8 cellular contexts compared by ENCODE assay signal in genomic region chr7:1459930-1460756, GRCh38. TPM values are rescaled to one million over a fixed set of nuclear protein-coding genes. Genes with fewer than 3 reads are reported as not detected.
DNase-seq lines count a peak whose midpoint lies in the region; ATAC-seq, FAIRE-seq and TF ChIP-seq lines count a peak whose summit lies in the region.

No MANE protein-coding gene starts in this region.

- H3K27me3 Mint-ChIP-seq in activated T-helper 1 cell treated with anti-CD3 and anti-CD28 coated beads, Interleukin-12 subunit alpha, Interleukin-12 subunit beta, Interleukin-2, Interleukin-4 antibody, amounts not matched to agents 30 ng/mL and 10 ng/mL and 1 ng/mL, durations not matched to agents 14 hours and 24 hours and 36 hours (ENCODE audit: insufficient read depth) = peaks cover 4% of the 10 kb centered on the region

- peak overlapping the region; percentile 61 for H3K4me3 Mint-ChIP-seq in activated T-helper 1 cell treated with anti-CD3 and anti-CD28 coated beads, Interleukin-12 subunit alpha, Interleukin-12 subunit beta, Interleukin-2, Interleukin-4 antibody, amounts not matched to agents 30 ng/mL and 10 ng/mL and 1 ng/mL, durations not matched to agents 14 hours and 24 hours and 36 hours

- H3K27ac ChIP-seq in right cardiac atrium (ENCODE audit: low read length) = peak overlapping the region; percentile 76

- no peak for FAIRE-seq in GM12891 (lab: Jason Lieb, UNC)

- ATAC-seq in right cardiac atrium (no peak), GM19035 (IDR thresholded peaks at IDR 0.05; ENCODE audit: unreplicated experiment) (no peak)

- CTCF ChIA-PET in HEK293T (lab: Yijun Ruan, JAX) = interaction anchor here (1.0 kb wide), 1 partner anchor 14 kb away, joined by 3 read pairs; no protein-coding TSS in a partner anchor

- H3K9me3 ChIP-seq in right cardiac atrium (ENCODE audit: control insufficient read depth, low read length) = no peaks in the 10 kb centered on the region

- intact Hi-C loops in activated T-helper 1 cell treated with anti-CD3 and anti-CD28 coated beads, Interleukin-12 subunit alpha, Interleukin-12 subunit beta, Interleukin-2, Interleukin-4 antibody, amounts not matched to agents 30 ng/mL and 10 ng/mL and 1 ng/mL, durations not matched to agents 14 hours and 24 hours and 36 hours (cut with micrococcal nuclease) = loop anchor here (1.0 to 5.0 kb wide), 9 partner anchors 14 to 894 kb away; partner anchors contain the start of genes EIF3B, GET4 and INTS1
- intact Hi-C loops in right cardiac atrium (cut with DNase I) = no loop called here

- no peak for TF ChIP-seq POLR2A in GM12891 (IDR thresholded peaks at IDR 0.05; ENCODE audit: low read depth, low read length)

- peak; percentile 23 for DNase-seq in stimulated activated CD4-positive, alpha-beta T cell treated with anti-CD3 and anti-CD28 coated beads, Interleukin-15, amount 100 ng/mL, for 24 hours
- no peak for DNase-seq in stimulated activated CD4-positive, alpha-beta T cell treated with anti-CD3 and anti-CD28 coated beads, Interleukin-2, amount 100 ng/mL, for 48 hours
- no peak for DNase-seq in activated T-helper 1 cell treated with anti-CD3 and anti-CD28 coated beads, Interleukin-12 subunit alpha, Interleukin-12 subunit beta, Interleukin-2, Interleukin-4 antibody, amounts not matched to agents 30 ng/mL and 10 ng/mL and 1 ng/mL, durations not matched to agents 14 hours and 24 hours and 36 hours (ENCODE audit: low spot score)
- peak in 1 of 3 donors; percentile 73 for DNase-seq in right cardiac atrium
- DNase-seq in skeletal muscle cell (ENCODE audit: low read depth) = no peak
- DNase-seq in GM12891 (ENCODE audit: insufficient read length, low spot score) = no peak
- DNase-seq in HEK293T (ENCODE audit: extremely low spot score) = no peak

- no peaks in the 10 kb centered on the region for H3K4me1 Mint-ChIP-seq in activated T-helper 1 cell treated with anti-CD3 and anti-CD28 coated beads, Interleukin-12 subunit alpha, Interleukin-12 subunit beta, Interleukin-2, Interleukin-4 antibody, amounts not matched to agents 30 ng/mL and 10 ng/mL and 1 ng/mL, durations not matched to agents 14 hours and 24 hours and 36 hours (ENCODE audit: low read depth)

- no peaks in the 10 kb centered on the region for H3K27me3 ChIP-seq in right cardiac atrium (ENCODE audit: control insufficient read depth, insufficient read depth)

- no peaks in the 10 kb centered on the region for H3K36me3 Mint-ChIP-seq in activated T-helper 1 cell treated with anti-CD3 and anti-CD28 coated beads, Interleukin-12 subunit alpha, Interleukin-12 subunit beta, Interleukin-2, Interleukin-4 antibody, amounts not matched to agents 30 ng/mL and 10 ng/mL and 1 ng/mL, durations not matched to agents 14 hours and 24 hours and 36 hours (ENCODE audit: low read depth)

- H3K9me3 Mint-ChIP-seq in activated T-helper 1 cell treated with anti-CD3 and anti-CD28 coated beads, Interleukin-12 subunit alpha, Interleukin-12 subunit beta, Interleukin-2, Interleukin-4 antibody, amounts not matched to agents 30 ng/mL and 10 ng/mL and 1 ng/mL, durations not matched to agents 14 hours and 24 hours and 36 hours = no peaks in the 10 kb centered on the region

- H3K4me3 ChIP-seq in right cardiac atrium (ENCODE audit: low read length) = peak overlapping the region; percentile 69
- H3K4me3 ChIP-seq in skeletal muscle cell (ENCODE audit: low read depth, low read length) = peak overlapping the region; percentile 52

- POLR2A ChIA-PET in HEK293T (lab: Yijun Ruan, JAX) = interaction anchor here (1.1 kb wide), 1 partner anchor 12 kb away, joined by 3 read pairs; no protein-coding TSS in a partner anchor

- WGBS in right cardiac atrium = 10% methylated on average over 28 of the region's 28 CpGs

- peaks cover 3% of the 10 kb centered on the region for H3K4me1 ChIP-seq in right cardiac atrium (ENCODE audit: control insufficient read depth, insufficient read depth, low read length)

- no peak overlapping the region for H3K27ac Mint-ChIP-seq in activated T-helper 1 cell treated with anti-CD3 and anti-CD28 coated beads, Interleukin-12 subunit alpha, Interleukin-12 subunit beta, Interleukin-2, Interleukin-4 antibody, amounts not matched to agents 30 ng/mL and 10 ng/mL and 1 ng/mL, durations not matched to agents 14 hours and 24 hours and 36 hours

TF ChIP-seq in GM12891, 5 proteins besides CTCF, POLR2A, EP300 and RAD21:
- TF ChIP-seq TAF1 (IDR thresholded peaks at IDR 0.05; ENCODE audit: low read depth, low read length) (no peak), POU2F2 (IDR thresholded peaks at IDR 0.05; ENCODE audit: low read depth, low read length) (no peak), SPI1 (IDR thresholded peaks at IDR 0.05; ENCODE audit: low read depth, low read length) (no peak), POLR2AphosphoS5 (IDR thresholded peaks at IDR 0.05; ENCODE audit: low read depth, low read length) (no peak), PAX5 (IDR thresholded peaks at IDR 0.05; ENCODE audit: insufficient read depth, low read length, severe bottlenecking) (no peak)

TF ChIP-seq in HEK293T, 16 proteins besides CTCF, POLR2A, EP300 and RAD21:
- TF ChIP-seq LEF1 (IDR thresholded peaks at IDR 0.05; ENCODE audit: borderline replicate concordance) (no peak), ARNT (IDR thresholded peaks at IDR 0.05) (no peak), SP1 (IDR thresholded peaks at IDR 0.05) (no peak), NFRKB (IDR thresholded peaks at IDR 0.05) (no peak), FOXM1 (IDR thresholded peaks at IDR 0.05; ENCODE audit: borderline replicate concordance) (no peak), TARDBP (IDR thresholded peaks at IDR 0.05) (no peak), SUZ12 (IDR thresholded peaks at IDR 0.05) (no peak), L3MBTL2 (conservative IDR thresholded peaks at IDR 0.05) (no peak), FOXK2 (IDR thresholded peaks at IDR 0.05) (no peak), FOXA1 (IDR thresholded peaks at IDR 0.05) (no peak)

RNA-seq across cellular contexts. Expression of gene MICALL2, which starts 0.9 kb away (rescaled TPM):
- total RNA-seq in activated T-helper 1 cell treated with anti-CD3 and anti-CD28 coated beads, Interleukin-12 subunit alpha, Interleukin-12 subunit beta, Interleukin-2, Interleukin-4 antibody, amounts not matched to agents 30 ng/mL and 10 ng/mL and 1 ng/mL, durations not matched to agents 14 hours and 24 hours and 36 hours = 1.9 and 2.2 TPM in 2 replicates
- 10 to 100 TPM in 3 of 4 donors, 1 to 10 TPM in 1; 9.7 to 18.7 (median 13.4) TPM for total RNA-seq in right cardiac atrium
- polyA plus RNA-seq in right cardiac atrium = 13.0 TPM
- polyA plus RNA-seq in GM12891 (2012; ENCODE audit: low read depth, missing spikeins) = 1.2 TPM

RNA-seq across cellular contexts. Expression of gene INTS1, which starts 44.0 kb away (rescaled TPM):
- 94.3 and 97.9 TPM in 2 replicates for total RNA-seq in activated T-helper 1 cell treated with anti-CD3 and anti-CD28 coated beads, Interleukin-12 subunit alpha, Interleukin-12 subunit beta, Interleukin-2, Interleukin-4 antibody, amounts not matched to agents 30 ng/mL and 10 ng/mL and 1 ng/mL, durations not matched to agents 14 hours and 24 hours and 36 hours
- 10 to 100 TPM; 30.6 to 48.3 (median 46.3) TPM for total RNA-seq in right cardiac atrium
- polyA plus RNA-seq in right cardiac atrium = 39.0 TPM
- 33.2 TPM for polyA plus RNA-seq in GM12891 (2012; ENCODE audit: low read depth, missing spikeins)
